ENCODE assay signal across 8 cellular contexts in genomic region chr4:142815834-142816233, GRCh38. TPM values are rescaled to one million over a fixed set of nuclear protein-coding genes. Genes with fewer than 3 reads are reported as not detected.
DNase-seq lines count a peak whose midpoint lies in the region; ATAC-seq, FAIRE-seq and TF ChIP-seq lines count a peak whose summit lies in the region.

No MANE protein-coding gene starts in this region.

- H2AFZ ChIP-seq in ACC112 (ENCODE audit: low read length, unreplicated experiment): no peak overlapping the region
- H2AFZ ChIP-seq in Karpas-422 (ENCODE audit: low read length): no peak overlapping the region

- H3K4me3 ChIP-seq in ACC112 (ENCODE audit: low read depth, low read length) (no peak overlapping the region), prostate gland (no peak overlapping the region), Karpas-422 (ENCODE audit: low read length) (no peak overlapping the region)

- DNase-seq in activated T-cell treated with anti-CD3 and anti-CD28 coated beads, Interleukin-2, amount 50 U/mL, for 24 hours: no peak
- DNase-seq in glomerular visceral epithelial cell (ENCODE audit: extremely low spot score) (peak; percentile 68), GM19239 (ENCODE audit: insufficient read length, low spot score) (no peak), prostate gland (ENCODE audit: low spot score) (no peak), Karpas-422 (no peak)
- no peak for DNase-seq in activated effector memory CD4-positive, alpha-beta T cell treated with anti-CD3 and anti-CD28 coated beads, Interleukin-2, amount 50 U/mL, for 16 hours

- peak overlapping the region; percentile 29 for H3K4me3 Mint-ChIP-seq in activated T-cell treated with anti-CD3 and anti-CD28 coated beads, Interleukin-2, amount 50 U/mL, for 24 hours

- H3K36me3 ChIP-seq in ACC112 (ENCODE audit: insufficient read depth, low read length): no peaks in the 10 kb centered on the region
- H3K36me3 ChIP-seq in prostate gland: no peaks in the 10 kb centered on the region
- no peaks in the 10 kb centered on the region for H3K36me3 ChIP-seq in Karpas-422 (ENCODE audit: insufficient read depth, low read length)

- no peaks in the 10 kb centered on the region for H3K9me2 ChIP-seq in Karpas-422 (replicated peaks; ENCODE audit: insufficient read depth, low read length)

- no peaks in the 10 kb centered on the region for H4K20me1 ChIP-seq in Karpas-422 (ENCODE audit: insufficient read depth, low read depth, low read length)

- peaks cover 2% of the 10 kb centered on the region for H3K27me3 Mint-ChIP-seq in activated T-cell treated with anti-CD3 and anti-CD28 coated beads, Interleukin-2, amount 50 U/mL, for 24 hours

- H3K9me3 Mint-ChIP-seq in activated T-cell treated with anti-CD3 and anti-CD28 coated beads, Interleukin-2, amount 50 U/mL, for 24 hours: peaks cover 8% of the 10 kb centered on the region

- H3K4me1 ChIP-seq in ACC112 (ENCODE audit: control insufficient read depth, insufficient read depth, low read length, unreplicated experiment): peaks cover 33% of the 10 kb centered on the region
- no peaks in the 10 kb centered on the region for H3K4me1 ChIP-seq in prostate gland (replicated peaks)
- no peaks in the 10 kb centered on the region for H3K4me1 ChIP-seq in Karpas-422 (ENCODE audit: low read length)

- no peaks in the 10 kb centered on the region for H3K79me2 ChIP-seq in ACC112 (ENCODE audit: control insufficient read depth, insufficient read depth, low read length, unreplicated experiment)
- H3K79me2 ChIP-seq in Karpas-422 (ENCODE audit: low read length): no peaks in the 10 kb centered on the region

- H3K4me2 ChIP-seq in Karpas-422 (ENCODE audit: low read depth, low read length, poor library complexity, severe bottlenecking): no peak overlapping the region

- H3K27ac ChIP-seq in ACC112 (ENCODE audit: low read depth, low read length): peak overlapping the region; percentile 95
- H3K27ac ChIP-seq in prostate gland: no peak overlapping the region
- no peak overlapping the region for H3K27ac ChIP-seq in Karpas-422 (ENCODE audit: low read length)

- no peak overlapping the region for H3K9ac ChIP-seq in Karpas-422 (ENCODE audit: low read length)

- peaks cover 43% of the 10 kb centered on the region for H3K4me1 Mint-ChIP-seq in activated T-cell treated with anti-CD3 and anti-CD28 coated beads, Interleukin-2, amount 50 U/mL, for 24 hours (ENCODE audit: low read depth)

- H3K27me3 ChIP-seq in ACC112 (ENCODE audit: insufficient read depth, low read length) (no peaks in the 10 kb centered on the region), prostate gland (replicated peaks; ENCODE audit: insufficient read depth) (no peaks in the 10 kb centered on the region), Karpas-422 (ENCODE audit: low read length) (no peaks in the 10 kb centered on the region)

- no peak for TF ChIP-seq CTCF in prostate gland (IDR thresholded peaks at IDR 0.05)

- intact Hi-C loops in prostate gland (cut with DNase I): no loop called here

- peak overlapping the region; percentile 62 for H3K27ac Mint-ChIP-seq in activated T-cell treated with anti-CD3 and anti-CD28 coated beads, Interleukin-2, amount 50 U/mL, for 24 hours

- no peaks in the 10 kb centered on the region for H3K9me3 ChIP-seq in prostate gland
- no peaks in the 10 kb centered on the region for H3K9me3 ChIP-seq in Karpas-422 (ENCODE audit: low read length)

- no peak for TF ChIP-seq POLR2A in prostate gland (IDR thresholded peaks at IDR 0.05)

- FAIRE-seq in GM19239 (lab: Jason Lieb, UNC): no peak

- ATAC-seq in HG02610 (IDR thresholded peaks at IDR 0.05; ENCODE audit: unreplicated experiment): peak; percentile 80

- peaks cover 7% of the 10 kb centered on the region for H3K36me3 Mint-ChIP-seq in activated T-cell treated with anti-CD3 and anti-CD28 coated beads, Interleukin-2, amount 50 U/mL, for 24 hours (ENCODE audit: low read depth)

- 34% methylated on average over 1 of the region's 1 CpG for WGBS in prostate gland

RNA-seq across cellular contexts. Expression of gene INPP4B, which starts 30.3 kb away (rescaled TPM):
- total RNA-seq in prostate gland: 10 to 100 TPM; 22.3 to 49.7 TPM
- not detected in 2 replicates for total RNA-seq in Karpas-422 (2014; rRNA removed; shearing (Covaris generic); ENCODE audit: low replicate concordance)

Comparison
In these comparisons a context has a peak if more than half of its experiments do, and no peak if none do; other contexts are left out.
1. RNA of gene INPP4B, which starts 30.3 kb away (total RNA-seq): 22.3 to 49.7 TPM in prostate gland; not detected in Karpas-422; every median in the first group is over 10 times any median in the second.